Comparison of ENCODE assay signal across 1 cellular context in genomic region chr7:43294080-43294630, GRCh38.
TF ChIP-seq lines count a peak whose summit lies in the region.

No MANE protein-coding gene starts in this region.

TF ChIP-seq in H1, 55 proteins besides CTCF, POLR2A, EP300 and RAD21 (continued from another document):
- TF ChIP-seq CHD7 (IDR thresholded peaks at IDR 0.05; ENCODE audit: insufficient replicate concordance, low read length), result no peak
TF ChIP-seq in H1: peak in this region for 0.
